2 cellular contexts compared by ENCODE assay signal in the genomic region with DNA sequence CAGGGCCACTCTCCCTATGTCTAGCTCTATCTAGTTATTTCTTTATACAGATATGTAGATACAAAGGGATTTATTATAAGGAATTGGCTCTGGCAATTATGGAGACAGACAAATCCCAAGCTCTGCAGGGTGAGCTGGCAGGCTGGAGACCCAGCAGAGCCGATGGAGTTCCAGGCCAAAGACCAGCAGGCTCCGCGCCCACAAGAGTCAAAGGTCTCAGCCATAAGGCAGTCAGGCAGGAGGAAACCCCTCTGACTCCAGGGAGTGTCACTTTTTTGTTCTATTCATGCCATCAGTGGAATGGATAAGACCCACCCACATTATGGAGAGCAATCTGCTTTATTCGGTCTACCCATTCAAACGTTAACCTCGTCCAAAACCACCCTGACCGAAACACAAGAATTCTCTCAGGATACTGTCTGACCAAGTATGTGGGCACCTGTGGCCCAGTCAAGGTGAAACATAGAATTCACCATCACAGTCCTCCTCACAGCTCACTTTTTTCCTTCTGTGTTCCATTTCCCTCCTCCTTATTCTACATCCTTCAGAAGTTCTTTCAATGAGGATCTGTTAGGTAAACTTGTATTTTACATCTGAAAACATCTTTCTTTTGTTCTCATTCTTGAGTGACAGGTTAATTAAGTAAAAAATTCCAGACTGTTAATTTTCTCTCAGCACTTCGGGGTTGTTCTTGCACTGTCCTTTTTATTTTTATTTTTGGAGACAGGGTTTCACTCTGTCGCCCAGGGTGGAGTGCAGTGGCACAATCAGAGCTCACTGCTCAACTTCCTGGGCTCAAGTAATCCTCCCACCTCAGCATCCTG.
TF ChIP-seq lines count a peak whose summit lies in the region.

No MANE protein-coding gene starts in this region.

TF ChIP-seq in GM23338, 12 proteins besides CTCF, POLR2A, EP300 and RAD21:
- TF ChIP-seq, protein P1, sequence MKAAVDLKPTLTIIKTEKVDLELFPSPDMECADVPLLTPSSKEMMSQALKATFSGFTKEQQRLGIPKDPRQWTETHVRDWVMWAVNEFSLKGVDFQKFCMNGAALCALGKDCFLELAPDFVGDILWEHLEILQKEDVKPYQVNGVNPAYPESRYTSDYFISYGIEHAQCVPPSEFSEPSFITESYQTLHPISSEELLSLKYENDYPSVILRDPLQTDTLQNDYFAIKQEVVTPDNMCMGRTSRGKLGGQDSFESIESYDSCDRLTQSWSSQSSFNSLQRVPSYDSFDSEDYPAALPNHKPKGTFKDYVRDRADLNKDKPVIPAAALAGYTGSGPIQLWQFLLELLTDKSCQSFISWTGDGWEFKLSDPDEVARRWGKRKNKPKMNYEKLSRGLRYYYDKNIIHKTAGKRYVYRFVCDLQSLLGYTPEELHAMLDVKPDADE (IDR thresholded peaks at IDR 0.05): no peak
- TF ChIP-seq JUNB (IDR thresholded peaks at IDR 0.05; ENCODE audit: unreplicated experiment) (no peak), STAT1 (IDR thresholded peaks at IDR 0.05; ENCODE audit: unreplicated experiment) (no peak), POLR2AphosphoS5 (IDR thresholded peaks at IDR 0.05; ENCODE audit: low read depth) (no peak), CREB1 (CRISPR knock-in tag; IDR thresholded peaks at IDR 0.05; ENCODE audit: low read depth) (no peak), EZH2 (IDR thresholded peaks at IDR 0.05; ENCODE audit: low read depth, unreplicated experiment) (no peak), ZNF114 (CRISPR knock-in tag; IDR thresholded peaks at IDR 0.05) (no peak)
- TF ChIP-seq, protein P2, sequence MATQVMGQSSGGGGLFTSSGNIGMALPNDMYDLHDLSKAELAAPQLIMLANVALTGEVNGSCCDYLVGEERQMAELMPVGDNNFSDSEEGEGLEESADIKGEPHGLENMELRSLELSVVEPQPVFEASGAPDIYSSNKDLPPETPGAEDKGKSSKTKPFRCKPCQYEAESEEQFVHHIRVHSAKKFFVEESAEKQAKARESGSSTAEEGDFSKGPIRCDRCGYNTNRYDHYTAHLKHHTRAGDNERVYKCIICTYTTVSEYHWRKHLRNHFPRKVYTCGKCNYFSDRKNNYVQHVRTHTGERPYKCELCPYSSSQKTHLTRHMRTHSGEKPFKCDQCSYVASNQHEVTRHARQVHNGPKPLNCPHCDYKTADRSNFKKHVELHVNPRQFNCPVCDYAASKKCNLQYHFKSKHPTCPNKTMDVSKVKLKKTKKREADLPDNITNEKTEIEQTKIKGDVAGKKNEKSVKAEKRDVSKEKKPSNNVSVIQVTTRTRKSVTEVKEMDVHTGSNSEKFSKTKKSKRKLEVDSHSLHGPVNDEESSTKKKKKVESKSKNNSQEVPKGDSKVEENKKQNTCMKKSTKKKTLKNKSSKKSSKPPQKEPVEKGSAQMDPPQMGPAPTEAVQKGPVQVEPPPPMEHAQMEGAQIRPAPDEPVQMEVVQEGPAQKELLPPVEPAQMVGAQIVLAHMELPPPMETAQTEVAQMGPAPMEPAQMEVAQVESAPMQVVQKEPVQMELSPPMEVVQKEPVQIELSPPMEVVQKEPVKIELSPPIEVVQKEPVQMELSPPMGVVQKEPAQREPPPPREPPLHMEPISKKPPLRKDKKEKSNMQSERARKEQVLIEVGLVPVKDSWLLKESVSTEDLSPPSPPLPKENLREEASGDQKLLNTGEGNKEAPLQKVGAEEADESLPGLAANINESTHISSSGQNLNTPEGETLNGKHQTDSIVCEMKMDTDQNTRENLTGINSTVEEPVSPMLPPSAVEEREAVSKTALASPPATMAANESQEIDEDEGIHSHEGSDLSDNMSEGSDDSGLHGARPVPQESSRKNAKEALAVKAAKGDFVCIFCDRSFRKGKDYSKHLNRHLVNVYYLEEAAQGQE (IDR thresholded peaks at IDR 0.05; ENCODE audit: unreplicated experiment): no peak

TF ChIP-seq in HepG2, 621 proteins besides CTCF, POLR2A, EP300 and RAD21:
- peak; percentile 26; the same call in 1 of the 2 replicates for TF ChIP-seq HNF4A (CRISPR knock-in tag; IDR thresholded peaks at IDR 0.05)
- TF ChIP-seq ZSCAN31 (CRISPR knock-in tag; IDR thresholded peaks at IDR 0.05; ENCODE audit: low read depth): no peak
